ENCODE assay signal across 20 cellular contexts in genomic region chrX:3443186-3443585, GRCh38.
"Had no signal": no experiment of that assay in that cellular context is flagged by ENCODE, and none has a peak within 500 bp of the region (broad histone marks: within the 10 kb centered on the region; RNA-seq: fewer than 3 reads in every experiment).

No MANE protein-coding gene starts in this region.

- H3K9me3 Mint-ChIP-seq: activated CD8-positive, alpha-beta T cell treated with anti-CD3 and anti-CD28 coated beads for 36 hours; activated naive CD8-positive, alpha-beta T cell treated with anti-CD3 and anti-CD28 coated beads, Interleukin-2, amount 10 ng/mL, durations not matched to agents 7 days and 5 days; activated T-helper 2 cell treated with anti-CD3 and anti-CD28 coated beads, Interferon-gamma antibody, Interleukin-2, Interleukin-4, amounts not matched to agents 10 μg/mL and 5 μg/mL and 100 μg/mL, durations not matched to agents 14 hours and 24 hours and 36 hours had no signal

- ATAC-seq: activated CD8-positive, alpha-beta T cell treated with anti-CD3 and anti-CD28 coated beads for 36 hours; body of pancreas; left lung; psoas muscle had no signal

- H3K27me3 Mint-ChIP-seq: activated CD4-positive, alpha-beta T cell treated with anti-CD3 and anti-CD28 coated beads, Interleukin-2, amount 10 ng/mL, durations not matched to agents 24 days and 14 days; activated CD8-positive, alpha-beta T cell treated with anti-CD3 and anti-CD28 coated beads for 36 hours; activated naive CD8-positive, alpha-beta T cell treated with anti-CD3 and anti-CD28 coated beads, Interleukin-2, amount 10 ng/mL, durations not matched to agents 7 days and 5 days; naive B cell had no signal

- DNase-seq: activated CD4-positive, alpha-beta T cell treated with anti-CD3 and anti-CD28 coated beads, Interleukin-2, amount 10 ng/mL, durations not matched to agents 24 days and 14 days; activated CD8-positive, alpha-beta T cell treated with anti-CD3 and anti-CD28 coated beads for 36 hours; activated naive CD4-positive, alpha-beta T cell treated with Interleukin-2 at 50 U/mL for 16 hours; activated naive CD8-positive, alpha-beta T cell treated with anti-CD3 and anti-CD28 coated beads, Interleukin-2, amount 10 ng/mL, durations not matched to agents 7 days and 5 days; activated T-cell treated with anti-CD3 and anti-CD28 coated beads, Interleukin-2, amount 50 U/mL, for 1 hour; body of pancreas; foreskin melanocyte; left lung; mammary epithelial cell; naive B cell; ovary; psoas muscle; sigmoid colon; stimulated activated CD4-positive, alpha-beta T cell treated with anti-CD3 and anti-CD28 coated beads, Interleukin-12 subunit alpha, Interleukin-12 subunit beta, amount 100 ng/mL, for 4 hours; stimulated activated CD4-positive, alpha-beta T cell treated with anti-CD3 and anti-CD28 coated beads, Interleukin-1b, Interleukin-23, amount 100 ng/mL, for 48 hours; stimulated activated CD8-positive, alpha-beta memory T cell treated with anti-CD3 and anti-CD28 coated beads, Interleukin-4, amount 100 ng/mL, for 48 hours; stimulated activated naive CD4-positive, alpha-beta T cell treated with Interleukin-2 at 50 U/mL for 16 hours; T1000; thyroid gland had no signal

- H3K36me3 ChIP-seq: left lung, ovary, sigmoid colon, thyroid gland had no signal

- H3K4me1 ChIP-seq: body of pancreas, left lung, psoas muscle, sigmoid colon, thyroid gland had no signal

- H3K36me3 Mint-ChIP-seq: activated naive CD8-positive, alpha-beta T cell treated with anti-CD3 and anti-CD28 coated beads, Interleukin-2, amount 10 ng/mL, durations not matched to agents 7 days and 5 days; naive B cell had no signal

- H3K4me3 Mint-ChIP-seq: activated CD4-positive, alpha-beta T cell treated with anti-CD3 and anti-CD28 coated beads, Interleukin-2, amount 10 ng/mL, durations not matched to agents 24 days and 14 days; activated CD8-positive, alpha-beta T cell treated with anti-CD3 and anti-CD28 coated beads for 36 hours; activated naive CD8-positive, alpha-beta T cell treated with anti-CD3 and anti-CD28 coated beads, Interleukin-2, amount 10 ng/mL, durations not matched to agents 7 days and 5 days; naive B cell had no signal

- H3K4me3 ChIP-seq: body of pancreas, left lung, ovary, psoas muscle, sigmoid colon, thyroid gland had no signal

- H3K27ac Mint-ChIP-seq: activated CD4-positive, alpha-beta T cell treated with anti-CD3 and anti-CD28 coated beads, Interleukin-2, amount 10 ng/mL, durations not matched to agents 24 days and 14 days; activated CD8-positive, alpha-beta T cell treated with anti-CD3 and anti-CD28 coated beads for 36 hours; activated naive CD8-positive, alpha-beta T cell treated with anti-CD3 and anti-CD28 coated beads, Interleukin-2, amount 10 ng/mL, durations not matched to agents 7 days and 5 days; activated T-helper 2 cell treated with anti-CD3 and anti-CD28 coated beads, Interferon-gamma antibody, Interleukin-2, Interleukin-4, amounts not matched to agents 10 μg/mL and 5 μg/mL and 100 μg/mL, durations not matched to agents 14 hours and 24 hours and 36 hours; naive B cell had no signal

- H3K4me1 Mint-ChIP-seq: activated CD4-positive, alpha-beta T cell treated with anti-CD3 and anti-CD28 coated beads, Interleukin-2, amount 10 ng/mL, durations not matched to agents 24 days and 14 days; activated naive CD8-positive, alpha-beta T cell treated with anti-CD3 and anti-CD28 coated beads, Interleukin-2, amount 10 ng/mL, durations not matched to agents 7 days and 5 days; naive B cell had no signal

- H3K27ac ChIP-seq: body of pancreas, left lung, ovary, psoas muscle, sigmoid colon, thyroid gland had no signal

- H3K27me3 ChIP-seq: body of pancreas, left lung, ovary, sigmoid colon, thyroid gland had no signal
